In genomic region chr20:47258745-47259695, GRCh38 we compare ENCODE assay signal across 8 cellular contexts.
DNase-seq lines count a peak whose midpoint lies in the region; ATAC-seq and TF ChIP-seq lines count a peak whose summit lies in the region.

No MANE protein-coding gene starts in this region.

- H3K9me3 ChIP-seq in RWPE2 (ENCODE audit: severe bottlenecking) (no peaks in the 10 kb centered on the region), skeletal muscle satellite cell (replicated peaks; ENCODE audit: low read length) (no peaks in the 10 kb centered on the region)

- TF ChIP-seq CTCF in AG10803 (conservative IDR thresholded peaks at IDR 0.05; ENCODE audit: low read length), result no peak
- TF ChIP-seq CTCF in GM20000 (IDR thresholded peaks at IDR 0.05; ENCODE audit: extremely low read depth, missing control alignments), result no peak
- TF ChIP-seq CTCF in RWPE2 (IDR thresholded peaks at IDR 0.05; ENCODE audit: poor library complexity, severe bottlenecking), result no peak
- TF ChIP-seq CTCF in fibroblast of the aortic adventitia (IDR thresholded peaks at IDR 0.05; ENCODE audit: insufficient read depth, low read length), result no peak

- H3K4me1 ChIP-seq in RWPE2 (ENCODE audit: insufficient read depth, poor library complexity, severe bottlenecking) (no peaks in the 10 kb centered on the region), skeletal muscle satellite cell (ENCODE audit: control insufficient read depth, insufficient read depth, low read length) (peaks cover 40% of the 10 kb centered on the region)

- ATAC-seq in RWPE2 (ENCODE audit: low read depth) (peak; percentile 4; the same call in 1 of the 3 replicates), HG03095 (IDR thresholded peaks at IDR 0.05; ENCODE audit: unreplicated experiment) (no peak)

- no peak overlapping the region for H3K27ac ChIP-seq in RWPE2 (ENCODE audit: poor library complexity, severe bottlenecking)

- H3K36me3 ChIP-seq in RWPE2 (ENCODE audit: low read depth), result peaks cover 95% of the 10 kb centered on the region
- peaks cover 69% of the 10 kb centered on the region for H3K36me3 ChIP-seq in skeletal muscle satellite cell (ENCODE audit: insufficient read depth, low read length)

- peak overlapping the region; percentile 41 for H3K4me2 ChIP-seq in skeletal muscle satellite cell (ENCODE audit: low read length)

- peak overlapping the region; percentile 42 for H3K9ac ChIP-seq in skeletal muscle satellite cell (ENCODE audit: low read depth, low read length)

- H3K27me3 ChIP-seq in RWPE2 (ENCODE audit: insufficient read depth, poor library complexity, severe bottlenecking), result no peaks in the 10 kb centered on the region
- no peaks in the 10 kb centered on the region for H3K27me3 ChIP-seq in skeletal muscle satellite cell (ENCODE audit: control insufficient read depth, insufficient read depth, low read length)

- DNase-seq in AG10803 (ENCODE audit: low read depth) (peak; percentile 34), GM20000 (ENCODE audit: low spot score) (peak; percentile 67), RWPE2 (ENCODE audit: low spot score) (no peak), fibroblast of the aortic adventitia (ENCODE audit: low read depth) (peak; percentile 58), NCI-H1436 treated with DMSO at 0.1 percent for 48 hours (lab: John Stamatoyannopoulos, UW) (no peak), DMS114 treated with DMSO at 0.1 percent for 48 hours (lab: John Stamatoyannopoulos, UW; ENCODE audit: unreplicated experiment) (no peak)

- H3K4me3 ChIP-seq in AG10803 (ENCODE audit: low read length) (no peak overlapping the region), RWPE2 (ENCODE audit: severe bottlenecking) (no peak overlapping the region), fibroblast of the aortic adventitia (ENCODE audit: low read depth, low read length) (no peak overlapping the region), skeletal muscle satellite cell (ENCODE audit: low read length) (no peak overlapping the region)

Comparison
In these comparisons a context has a peak if more than half of its experiments do, and no peak if none do; other contexts are left out.
1. DNase-seq: peak in AG10803 (single experiment), GM20000 (single experiment) and fibroblast of the aortic adventitia (single experiment); none in RWPE2 (single experiment), NCI-H1436 treated with DMSO at 0.1 percent for 48 hours (single experiment) and DMS114 treated with DMSO at 0.1 percent for 48 hours (single experiment).